In the genomic region with DNA sequence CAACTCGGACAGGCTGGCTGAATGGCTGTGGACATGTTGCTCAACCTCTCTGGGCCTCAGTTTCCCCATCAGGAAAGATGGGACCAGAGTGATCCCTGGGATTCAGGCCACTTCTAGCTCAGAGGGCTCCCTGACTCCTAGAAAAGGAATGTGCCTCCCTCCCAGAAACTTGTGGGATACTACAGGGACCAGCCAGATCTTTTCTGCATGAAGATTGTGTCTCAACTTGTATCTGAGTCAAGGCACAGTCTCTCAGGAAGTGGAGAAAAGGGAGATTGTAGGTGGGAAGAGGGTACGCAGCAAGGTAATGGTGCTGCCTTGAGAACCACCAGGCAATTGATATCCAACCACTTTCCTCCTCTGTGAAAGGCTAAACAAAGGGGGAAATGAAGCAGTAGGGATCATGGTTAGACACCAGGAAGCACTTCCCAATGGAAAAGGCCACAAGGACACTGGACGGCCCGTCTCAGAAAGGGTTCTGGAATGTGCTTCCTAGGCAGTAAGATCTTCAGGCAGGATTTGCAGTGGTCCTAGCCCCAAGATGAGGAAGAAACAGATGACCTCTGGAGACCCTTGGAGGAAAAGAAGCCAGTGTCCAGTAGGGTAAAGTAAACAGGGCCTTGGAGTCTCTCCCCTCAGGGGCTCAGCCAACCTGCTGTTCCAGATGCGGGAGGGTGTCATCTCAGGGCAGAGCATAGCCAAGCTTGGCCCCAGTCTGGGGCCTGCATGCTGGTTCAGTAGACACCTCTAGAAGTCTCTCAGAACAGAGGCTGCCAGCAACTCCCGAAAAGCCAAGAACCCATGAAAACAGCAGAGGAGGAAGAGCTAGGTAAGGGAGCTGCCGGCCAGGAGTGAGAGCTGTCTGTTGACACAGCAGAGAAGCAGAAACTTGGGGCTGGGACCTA, we compare ENCODE assay signal across 1 cellular context.
TF ChIP-seq lines count a peak whose summit lies in the region.

No MANE protein-coding gene starts in this region.

TF ChIP-seq in HepG2, 621 proteins besides CTCF, POLR2A, EP300 and RAD21:
- TF ChIP-seq ZNF121 (CRISPR knock-in tag; IDR thresholded peaks at IDR 0.05) = no peak
- TF ChIP-seq, protein P1, sequence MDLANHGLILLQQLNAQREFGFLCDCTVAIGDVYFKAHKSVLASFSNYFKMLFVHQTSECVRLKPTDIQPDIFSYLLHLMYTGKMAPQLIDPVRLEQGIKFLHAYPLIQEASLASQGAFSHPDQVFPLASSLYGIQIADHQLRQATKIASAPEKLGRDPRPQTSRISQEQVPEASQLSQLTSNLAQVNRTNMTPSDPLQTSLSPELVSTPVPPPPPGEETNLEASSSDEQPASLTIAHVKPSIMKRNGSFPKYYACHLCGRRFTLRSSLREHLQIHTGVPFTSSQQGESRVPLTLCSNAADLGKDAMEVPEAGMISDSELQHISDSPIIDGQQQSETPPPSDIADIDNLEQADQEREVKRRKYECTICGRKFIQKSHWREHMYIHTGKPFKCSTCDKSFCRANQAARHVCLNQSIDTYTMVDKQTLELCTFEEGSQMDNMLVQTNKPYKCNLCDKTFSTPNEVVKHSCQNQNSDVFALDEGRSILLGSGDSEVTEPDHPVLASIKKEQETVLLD (CRISPR knock-in tag; IDR thresholded peaks at IDR 0.05; ENCODE audit: low read depth) = no peak
- no peak for TF ChIP-seq HHEX (CRISPR knock-in tag; IDR thresholded peaks at IDR 0.05)
- TF ChIP-seq, protein P2, sequence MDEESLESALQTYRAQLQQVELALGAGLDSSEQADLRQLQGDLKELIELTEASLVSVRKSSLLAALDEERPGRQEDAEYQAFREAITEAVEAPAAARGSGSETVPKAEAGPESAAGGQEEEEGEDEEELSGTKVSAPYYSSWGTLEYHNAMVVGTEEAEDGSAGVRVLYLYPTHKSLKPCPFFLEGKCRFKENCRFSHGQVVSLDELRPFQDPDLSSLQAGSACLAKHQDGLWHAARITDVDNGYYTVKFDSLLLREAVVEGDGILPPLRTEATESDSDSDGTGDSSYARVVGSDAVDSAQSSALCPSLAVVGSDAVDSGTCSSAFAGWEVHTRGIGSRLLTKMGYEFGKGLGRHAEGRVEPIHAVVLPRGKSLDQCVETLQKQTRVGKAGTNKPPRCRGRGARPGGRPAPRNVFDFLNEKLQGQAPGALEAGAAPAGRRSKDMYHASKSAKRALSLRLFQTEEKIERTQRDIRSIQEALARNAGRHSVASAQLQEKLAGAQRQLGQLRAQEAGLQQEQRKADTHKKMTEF (CRISPR knock-in tag; IDR thresholded peaks at IDR 0.05) = no peak
- TF ChIP-seq, protein P3, sequence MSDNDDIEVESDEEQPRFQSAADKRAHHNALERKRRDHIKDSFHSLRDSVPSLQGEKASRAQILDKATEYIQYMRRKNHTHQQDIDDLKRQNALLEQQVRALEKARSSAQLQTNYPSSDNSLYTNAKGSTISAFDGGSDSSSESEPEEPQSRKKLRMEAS (IDR thresholded peaks at IDR 0.05) = no peak
- no peak for TF ChIP-seq ZFX (CRISPR knock-in tag; IDR thresholded peaks at IDR 0.05; ENCODE audit: low read depth)
- TF ChIP-seq ZMYM3 (CRISPR knock-in tag; IDR thresholded peaks at IDR 0.05) = peak; percentile 88
- no peak for TF ChIP-seq MIXL1 (CRISPR knock-in tag; IDR thresholded peaks at IDR 0.05)
- peak; percentile 51; the same call in 1 of the 2 replicates for TF ChIP-seq KDM1A (CRISPR knock-in tag; IDR thresholded peaks at IDR 0.05)
TF ChIP-seq in HepG2: peak in this region for 2.
